Comparison of ENCODE assay signal across 27 cellular contexts in genomic region chr2:224069172-224069571, GRCh38. TPM values are rescaled to one million over a fixed set of nuclear protein-coding genes. Genes with fewer than 3 reads are reported as not detected.
DNase-seq lines count a peak whose midpoint lies in the region; ATAC-seq and TF ChIP-seq lines count a peak whose summit lies in the region.
"Had no signal": no experiment of that assay in that cellular context is flagged by ENCODE, and none has a peak within 500 bp of the region (broad histone marks: within the 10 kb centered on the region; RNA-seq: fewer than 3 reads in every experiment).

No MANE protein-coding gene starts in this region.

- 65 to 74% (median 70%) methylated on average over 6 of the region's 6 CpGs for WGBS in heart left ventricle, 4 donors
- WGBS in testis, 2 donors, result 57 to 61% methylated on average over 6 of the region's 6 CpGs

- ATAC-seq in heart left ventricle (peak in 1 of 4 donors; percentile 7), left ventricle myocardium superior (peak; percentile 12), HG03095 (IDR thresholded peaks at IDR 0.05; ENCODE audit: unreplicated experiment) (no peak)
- ATAC-seq: A549; effector memory CD8-positive, alpha-beta T cell; HepG2; mucosa of descending colon; natural killer cell treated with Interleukin-12 subunit alpha and Interleukin-12 subunit beta and Interleukin-15 and Interleukin-18, amount 100 ng/mL, for 72 hours had no signal

- intact Hi-C loops in heart left ventricle (cut with DNase I), result no loop called here
- intact Hi-C loops in cardiac septum (cut with DNase I), result no loop called here
- intact Hi-C loops in left ventricle myocardium superior (cut with micrococcal nuclease), result no loop called here
- intact Hi-C loops in testis (cut with DNase I; ENCODE audit: low total_unique reads), result no loop called here

- peaks cover 0 to 29% (median 0%) of the 10 kb centered on the region in 12 donors for H3K4me1 ChIP-seq in heart left ventricle
- no peaks in the 10 kb centered on the region for H3K4me1 ChIP-seq in testis
- H3K4me1 ChIP-seq: A549, BE2C, tibial artery had no signal

- H3K4me3 ChIP-seq in heart left ventricle (no peak overlapping the region), cardiac fibroblast (replicated peaks in 1 of 2; ENCODE audit: low read depth in 2 of 2, low read length in 2 of 2) (no peak overlapping the region), testis (no peak overlapping the region)
- H3K4me3 ChIP-seq: A549, hepatocyte, lung, mucosa of descending colon, smooth muscle cell, tibial artery had no signal

- peaks cover 0 to 4% (median 0%) of the 10 kb centered on the region in 9 donors for H3K27me3 ChIP-seq in heart left ventricle
- no peaks in the 10 kb centered on the region for H3K27me3 ChIP-seq in testis
- H3K27me3 ChIP-seq: BE2C, hepatocyte, tibial artery had no signal

- H3K9me3 ChIP-seq in heart left ventricle (no peaks in the 10 kb centered on the region), testis (no peaks in the 10 kb centered on the region)
- H3K9me3 ChIP-seq: A549, BE2C, mucosa of descending colon, tibial artery had no signal

- TF ChIP-seq POLR2A in heart left ventricle (IDR thresholded peaks at IDR 0.05) (no peak), testis (IDR thresholded peaks at IDR 0.05) (no peak)

- CTCF ChIA-PET in GM10248 (lab: Yijun Ruan, JAX), result interaction anchor here (1.3 kb wide), 1 partner anchor 11 kb away, joined by 3 read pairs; no protein-coding TSS in a partner anchor

- H3K36me3 ChIP-seq in heart left ventricle, result no peaks in the 10 kb centered on the region
- H3K36me3 ChIP-seq in testis (ENCODE audit: low read depth, missing control alignments), result no peaks in the 10 kb centered on the region
- H3K36me3 ChIP-seq: BE2C, tibial artery had no signal

- H3K27ac ChIP-seq in heart left ventricle (peak overlapping the region in 4 of 12 donors; percentile 13 to 59 (median 49)), testis (no peak overlapping the region)
- H3K27ac ChIP-seq: A549, hepatocyte, tibial artery had no signal

- POLR2A ChIA-PET in GM10248 (lab: Yijun Ruan, JAX), result no interaction called here

- TF ChIP-seq CTCF in heart left ventricle (IDR thresholded peaks at IDR 0.05) (no peak), cardiac fibroblast (IDR thresholded peaks at IDR 0.05; ENCODE audit: low read depth, low read length) (no peak), testis (IDR thresholded peaks at IDR 0.05) (no peak), GM10248 (IDR thresholded peaks at IDR 0.05; ENCODE audit: control extremely low read depth, extremely low read depth, low read depth, missing control alignments) (no peak)

- peak in 4 of 5 donors; percentile 38 to 65 (median 56) for DNase-seq in heart left ventricle
- DNase-seq in cardiac septum (ENCODE audit: low spot score), result no peak
- peak; percentile 22 to 55 for DNase-seq in cardiac fibroblast (ENCODE audit: low read depth in 2 of 2)
- DNase-seq in left ventricle myocardium superior, result peak; percentile 48
- DNase-seq in testis, result peak; percentile 56
- DNase-seq in stimulated activated CD4-positive, alpha-beta T cell treated with anti-CD3 and anti-CD28 coated beads, Interleukin-4, amount 100 ng/mL, for 1 hour, result no peak
- no peak for DNase-seq in GM10248 (ENCODE audit: extremely low spot score)
- DNase-seq: activated CD4-positive, alpha-beta memory T cell treated with anti-CD3 and anti-CD28 coated beads, Interleukin-2, amount 10 ng/mL, durations not matched to agents 7 days and 5 days; activated CD8-positive, alpha-beta memory T cell treated with anti-CD3 and anti-CD28 coated beads, Interleukin-2, amount 50 U/mL, for 4 hours; activated naive CD4-positive, alpha-beta T cell treated with anti-CD3 and anti-CD28 coated beads for 36 hours; amniotic stem cell; BE2C; CD8-positive, alpha-beta memory T cell; DMS 273 treated with DMSO at 0.1 percent for 48 hours; effector memory CD8-positive, alpha-beta T cell; kidney glomerular epithelial cell; SHP77; T-helper 2 cell; tibial artery had no signal

RNA-seq across cellular contexts. Expression of gene SERPINE2, which starts 30.1 kb away (rescaled TPM):
- 10 to 100 TPM; 10.7 to 61.7 (median 22.1) TPM for total RNA-seq in heart left ventricle
- 10 to 100 TPM in 1 of 2 donors, 1 to 10 TPM in 1; 9.3 to 28.3 TPM for polyA plus RNA-seq in heart left ventricle
- total RNA-seq in cardiac septum, result 91.5 TPM
- total RNA-seq in left ventricle myocardium superior, result 6.0 TPM
- 100 to 1,000 TPM; 145 to 220 TPM for total RNA-seq in testis
- polyA plus RNA-seq in testis (ENCODE audit: insufficient read depth, low read depth, low replicate concordance), result 145 TPM

Comparison
In these comparisons a context has a peak if more than half of its experiments do, and no peak if none do; other contexts are left out.
1. DNase-seq: peak in heart left ventricle (4 of 5), cardiac fibroblast (2 of 2), left ventricle myocardium superior (single experiment) and testis (single experiment); none in cardiac septum (single experiment), stimulated activated CD4-positive, alpha-beta T cell treated with anti-CD3 and anti-CD28 coated beads, Interleukin-4, amount 100 ng/mL, for 1 hour (single experiment) and GM10248 (single experiment).